ENCODE assay signal across 8 cellular contexts in genomic region chr11:118251858-118252652, GRCh38. TPM values are rescaled to one million over a fixed set of nuclear protein-coding genes. Genes with fewer than 3 reads are reported as not detected.
DNase-seq lines count a peak whose midpoint lies in the region; ATAC-seq and TF ChIP-seq lines count a peak whose summit lies in the region.

Gene MPZL3, minus strand, starts transcription at chr11:118252365. Its CDS starts 71 bp downstream, at chr11:118252294.

- no peaks in the 10 kb centered on the region for H3K79me1 ChIP-seq in H9 (ENCODE audit: insufficient read depth, low read depth, low read length, poor library complexity, severe bottlenecking)

- peak; percentile 98 for DNase-seq in DMS153 (lab: John Stamatoyannopoulos, UW)
- peak; percentile 92 for DNase-seq in H9
- DNase-seq in NAMALWA (ENCODE audit: low spot score) = peak; percentile 92
- DNase-seq in SK-MEL-5 (ENCODE audit: low read depth, low spot score) = peak; percentile 39
- DNase-seq in activated naive CD4-positive, alpha-beta T cell treated with anti-CD3 and anti-CD28 coated beads, Interleukin-2, amount 10 ng/mL, durations not matched to agents 7 days and 5 days = peak; percentile 89

- TF ChIP-seq EP300 in gastroesophageal sphincter (IDR thresholded peaks at IDR 0.05) = no peak

- H2BK20ac ChIP-seq in H9 (ENCODE audit: low read depth, low read length, poor library complexity, severe bottlenecking) = no peak within 1 kb of the TSS

- H2AK5ac ChIP-seq in H9 (ENCODE audit: insufficient read length, low read length) = no peak within 1 kb of the TSS

- peak within 1 kb of the TSS; percentile 97 for H2AFZ ChIP-seq in H9 (ENCODE audit: low read length)
- peak within 1 kb of the TSS; percentile 98 for H2AFZ ChIP-seq in neuron (ENCODE audit: low read depth, low read length)

- H3K4me1 ChIP-seq in H9 (ENCODE audit: insufficient read depth, low read length) (no peaks in the 10 kb centered on the region), gastroesophageal sphincter (peaks cover 0 to 12% (median 0%) of the 10 kb centered on the region in 3 donors), neuron (ENCODE audit: insufficient read depth, low read length) (no peaks in the 10 kb centered on the region), stomach smooth muscle (ENCODE audit: control insufficient read depth, insufficient read depth, low read length) (no peaks in the 10 kb centered on the region)

- H3T11ph ChIP-seq in H9 (ENCODE audit: low read length) = peak within 1 kb of the TSS; percentile 96

- H3K27ac Mint-ChIP-seq in H9 = peak within 1 kb of the TSS; percentile 92 to 100 (median 100); a peak in 5 of 7 replicates
- H3K27ac Mint-ChIP-seq in activated naive CD4-positive, alpha-beta T cell treated with anti-CD3 and anti-CD28 coated beads, Interleukin-2, amount 10 ng/mL, durations not matched to agents 7 days and 5 days = peak within 1 kb of the TSS; percentile 95

- H3K79me2 ChIP-seq in H9 (ENCODE audit: insufficient read depth, low read length) = no peaks in the 10 kb centered on the region

- no peaks in the 10 kb centered on the region for H3K27me3 ChIP-seq in H9 (ENCODE audit: insufficient read depth, low read length)
- H3K27me3 ChIP-seq in gastroesophageal sphincter = peaks cover 51% of the 10 kb centered on the region
- H3K27me3 ChIP-seq in neuron (ENCODE audit: insufficient read depth, low read length) = peaks cover 14% of the 10 kb centered on the region
- H3K27me3 ChIP-seq in stomach smooth muscle (ENCODE audit: control insufficient read depth in 1 of 2, insufficient read depth in 2 of 2, low read length in 2 of 2) = peaks cover 0 to 10% of the 10 kb centered on the region in 2 donors

- WGBS in H9 (ENCODE audit: extremely low coverage, insufficient read length, low lambda C conversion rate) = no CpG with 5 or more reads among the region's 33 CpGs
- WGBS in gastroesophageal sphincter (ENCODE audit: low coverage in 1 of 2), 2 donors = 4 to 5% methylated on average over 16 to 19 of the region's 33 CpGs

- peak within 1 kb of the TSS; percentile 45 for H4K5ac ChIP-seq in H9 (ENCODE audit: insufficient read length, low read depth, low read length)

- H2BK120ac ChIP-seq in H9 (ENCODE audit: low read depth, low read length, poor library complexity, severe bottlenecking) = peak within 1 kb of the TSS; percentile 92

- peaks cover 0 to 5% of the 10 kb centered on the region in 2 experiments; a peak in 3 of 5 replicates for H3K9me3 Mint-ChIP-seq in H9
- no peaks in the 10 kb centered on the region for H3K9me3 Mint-ChIP-seq in activated naive CD4-positive, alpha-beta T cell treated with anti-CD3 and anti-CD28 coated beads, Interleukin-2, amount 10 ng/mL, durations not matched to agents 7 days and 5 days

- H4K91ac ChIP-seq in H9 (ENCODE audit: insufficient read length, low read depth, low read length) = no peak within 1 kb of the TSS

- no peak within 1 kb of the TSS for H3K23ac ChIP-seq in H9 (ENCODE audit: insufficient read length, low read depth, low read length)

- H3K4me2 ChIP-seq in H9 (ENCODE audit: insufficient read depth, insufficient read length, low read length) = peak within 1 kb of the TSS; percentile 46

- in situ Hi-C loops in SK-MEL-5 (cut with HindIII; ENCODE audit: low pct_unique_long_range_greater_than_20kb, low sequenced_read_pairs) = no loop called here

- H3K27me3 Mint-ChIP-seq in H9 (ENCODE audit: low read depth) = peaks cover 89% of the 10 kb centered on the region
- H3K27me3 Mint-ChIP-seq in activated naive CD4-positive, alpha-beta T cell treated with anti-CD3 and anti-CD28 coated beads, Interleukin-2, amount 10 ng/mL, durations not matched to agents 7 days and 5 days = no peaks in the 10 kb centered on the region

- no peak for TF ChIP-seq POLR2A in gastroesophageal sphincter (IDR thresholded peaks at IDR 0.05)

- H3K4ac ChIP-seq in H9 (ENCODE audit: low read depth, low read length) = no peak within 1 kb of the TSS; the same call in 1 of the 2 replicates

- H3K36me3 Mint-ChIP-seq in H9 (ENCODE audit: insufficient read depth in 1 of 3, low read depth in 3 of 3) = no peaks in the 10 kb centered on the region
- H3K36me3 Mint-ChIP-seq in activated naive CD4-positive, alpha-beta T cell treated with anti-CD3 and anti-CD28 coated beads, Interleukin-2, amount 10 ng/mL, durations not matched to agents 7 days and 5 days = peaks cover 16% of the 10 kb centered on the region

- TF ChIP-seq CTCF in H9 (conservative IDR thresholded peaks at IDR 0.05) (no peak), gastroesophageal sphincter (IDR thresholded peaks at IDR 0.05) (peak in 1 of 4 experiments; percentile 10)

- H3K18ac ChIP-seq in H9 (ENCODE audit: insufficient read length, low read depth, low read length) = peak within 1 kb of the TSS; percentile 100

- H2BK12ac ChIP-seq in H9 (ENCODE audit: insufficient read length, low read depth, low read length) = no peak within 1 kb of the TSS

- H3K36me3 ChIP-seq in gastroesophageal sphincter (no peaks in the 10 kb centered on the region), neuron (ENCODE audit: insufficient read depth, low read length) (no peaks in the 10 kb centered on the region), stomach smooth muscle (ENCODE audit: control insufficient read depth in 2 of 2, insufficient read depth in 2 of 2, low read length in 2 of 2) (no peaks in the 10 kb centered on the region)

- peak; percentile 36 for ATAC-seq in gastroesophageal sphincter

- H2BK5ac ChIP-seq in H9 (ENCODE audit: insufficient read length, low read length) = peak within 1 kb of the TSS; percentile 87

- no peaks in the 10 kb centered on the region for H3K23me2 ChIP-seq in H9 (ENCODE audit: insufficient read length, low read depth, low read length, poor library complexity, severe bottlenecking)

- H4K20me1 ChIP-seq in H9 (ENCODE audit: control insufficient read depth, insufficient read depth, insufficient read length) = no peaks in the 10 kb centered on the region

- H3K9ac ChIP-seq in H9 (ENCODE audit: extremely low read depth, insufficient read length, low read length) (peak within 1 kb of the TSS; percentile 91), stomach smooth muscle (ENCODE audit: low read length in 2 of 2) (peak within 1 kb of the TSS; percentile 46 to 66)

- H3K56ac ChIP-seq in H9 (ENCODE audit: insufficient read length, low read depth, low read length) = no peak within 1 kb of the TSS

- no peak within 1 kb of the TSS for H2BK15ac ChIP-seq in H9 (ENCODE audit: low read depth, low read length)

- H3K4me3 Mint-ChIP-seq in H9 = peak within 1 kb of the TSS; percentile 77 to 90
- peak within 1 kb of the TSS; percentile 92 for H3K4me3 Mint-ChIP-seq in activated naive CD4-positive, alpha-beta T cell treated with anti-CD3 and anti-CD28 coated beads, Interleukin-2, amount 10 ng/mL, durations not matched to agents 7 days and 5 days

- H3K27ac ChIP-seq in H9 (ENCODE audit: insufficient read length, low read depth, low read length) (peak within 1 kb of the TSS; percentile 97), gastroesophageal sphincter (peak within 1 kb of the TSS; percentile 18 to 68 (median 64)), stomach smooth muscle (ENCODE audit: low read length) (no peak within 1 kb of the TSS)

- CTCF ChIA-PET in activated naive CD4-positive, alpha-beta T cell treated with anti-CD3 and anti-CD28 coated beads, Interleukin-2, amount 10 ng/mL, durations not matched to agents 7 days and 5 days (lab: Charles Lee) = interaction anchor here (0.9 to 2.3 kb wide), 7 partner anchors 12 to 58 kb away, joined by 3 to 10 read pairs (median 3); partner anchors contain the start of gene MPZL2

- H3K4me1 Mint-ChIP-seq in H9 = peaks cover 7 to 13% of the 10 kb centered on the region in 2 experiments; a peak in 3 of 4 replicates
- H3K4me1 Mint-ChIP-seq in activated naive CD4-positive, alpha-beta T cell treated with anti-CD3 and anti-CD28 coated beads, Interleukin-2, amount 10 ng/mL, durations not matched to agents 7 days and 5 days = peaks cover 36% of the 10 kb centered on the region

- peak within 1 kb of the TSS; percentile 99 for H3K14ac ChIP-seq in H9 (ENCODE audit: insufficient read depth, low read length)

- H3K4me3 ChIP-seq in gastroesophageal sphincter (peak within 1 kb of the TSS; percentile 70 to 99), neuron (ENCODE audit: low read length) (peak within 1 kb of the TSS; percentile 97), stomach smooth muscle (ENCODE audit: low read length in 2 of 2) (peak within 1 kb of the TSS; percentile 87 to 99)

- H3K9me3 ChIP-seq in H9 (ENCODE audit: control insufficient read depth, low read depth, low read length) (no peaks in the 10 kb centered on the region), gastroesophageal sphincter (no peaks in the 10 kb centered on the region), neuron (ENCODE audit: low read length) (no peaks in the 10 kb centered on the region), stomach smooth muscle (ENCODE audit: control insufficient read depth in 2 of 2, low read length in 2 of 2) (no peaks in the 10 kb centered on the region)

- no peak within 1 kb of the TSS for H4K8ac ChIP-seq in H9 (replicated peaks; ENCODE audit: insufficient read length, low read depth, low read length)

RNA-seq across cellular contexts. Expression of gene MPZL3, which starts in this region (rescaled TPM):
- total RNA-seq in H9 (2021) = 2.1 and 2.6 TPM in 2 replicates
- not detected in 2 replicates for total RNA-seq in SK-MEL-5 (2014; rRNA removed; shearing (Covaris generic))
- 0.03 TPM in 1 of 2 replicates, not detected in the other for polyA plus RNA-seq in SK-MEL-5 (2015; cell fraction: cytosol; rRNA removed)
- polyA plus RNA-seq in SK-MEL-5 (2015; cell fraction: nucleus; rRNA removed) = not detected in 2 replicates
- 1 to 10 TPM in 1 of 4 donors, under 1 TPM in 3; 0.54 to 3.8 (median 0.65) TPM for total RNA-seq in gastroesophageal sphincter

Comparison
In these comparisons a context has a peak if more than half of its experiments do, and no peak if none do; other contexts are left out.
1. Peak in DNase-seq in SK-MEL-5; RNA of the gene not detected or under 1 TPM.
2. DNase-seq: peak in every context shown above with its lines; median percentile 98 in DMS153; 92 in H9; 92 in NAMALWA; 89 in activated naive CD4-positive, alpha-beta T cell treated with anti-CD3 and anti-CD28 coated beads, Interleukin-2, amount 10 ng/mL, durations not matched to agents 7 days and 5 days; 39 in SK-MEL-5.